Comparison of ENCODE assay signal across 8 cellular contexts in the genomic region with DNA sequence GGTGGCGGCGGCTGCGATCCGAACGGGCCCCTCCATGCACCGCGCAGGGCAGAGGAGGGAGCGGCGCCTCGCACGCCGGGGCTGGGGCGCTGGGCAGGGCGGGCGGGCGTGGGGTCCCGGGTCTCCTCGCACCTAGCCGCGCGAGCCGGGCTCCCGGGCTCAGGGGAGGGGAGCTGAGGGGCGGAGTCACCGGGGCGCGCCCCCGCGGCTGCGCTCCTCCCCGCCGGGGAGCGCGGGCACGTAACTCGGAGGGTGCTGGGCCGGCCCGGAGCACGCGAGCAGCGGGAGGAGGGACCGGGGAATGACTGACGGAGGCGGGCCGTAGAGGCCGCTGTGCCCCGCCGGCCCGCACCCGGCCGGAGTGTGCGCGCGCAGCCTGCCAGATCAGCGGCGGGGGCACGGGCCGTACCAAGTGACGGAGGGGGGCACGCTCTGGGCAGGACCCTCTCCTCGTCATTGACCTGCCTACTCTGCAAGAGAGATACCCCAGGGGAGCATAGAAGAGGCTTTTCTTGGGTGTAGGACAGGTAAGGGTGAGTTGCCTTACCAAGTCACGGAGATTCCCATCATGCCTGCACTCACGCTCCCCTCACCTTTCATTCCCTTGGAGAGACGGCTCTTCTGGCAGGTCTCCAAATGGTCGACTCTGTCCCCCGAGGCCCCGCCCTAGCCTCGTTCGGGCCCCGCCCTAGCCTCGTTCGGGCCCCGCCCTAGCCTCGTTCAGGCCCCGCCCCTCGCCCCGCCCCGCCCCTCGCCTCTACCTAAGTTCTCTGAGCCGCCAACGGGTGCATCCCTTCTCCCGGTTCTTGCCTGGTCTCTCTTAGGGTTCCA. TPM values are rescaled to one million over a fixed set of nuclear protein-coding genes. Genes with fewer than 3 reads are reported as not detected.
DNase-seq lines count a peak whose midpoint lies in the region; ATAC-seq, FAIRE-seq and TF ChIP-seq lines count a peak whose summit lies in the region.

A gene with protein sequence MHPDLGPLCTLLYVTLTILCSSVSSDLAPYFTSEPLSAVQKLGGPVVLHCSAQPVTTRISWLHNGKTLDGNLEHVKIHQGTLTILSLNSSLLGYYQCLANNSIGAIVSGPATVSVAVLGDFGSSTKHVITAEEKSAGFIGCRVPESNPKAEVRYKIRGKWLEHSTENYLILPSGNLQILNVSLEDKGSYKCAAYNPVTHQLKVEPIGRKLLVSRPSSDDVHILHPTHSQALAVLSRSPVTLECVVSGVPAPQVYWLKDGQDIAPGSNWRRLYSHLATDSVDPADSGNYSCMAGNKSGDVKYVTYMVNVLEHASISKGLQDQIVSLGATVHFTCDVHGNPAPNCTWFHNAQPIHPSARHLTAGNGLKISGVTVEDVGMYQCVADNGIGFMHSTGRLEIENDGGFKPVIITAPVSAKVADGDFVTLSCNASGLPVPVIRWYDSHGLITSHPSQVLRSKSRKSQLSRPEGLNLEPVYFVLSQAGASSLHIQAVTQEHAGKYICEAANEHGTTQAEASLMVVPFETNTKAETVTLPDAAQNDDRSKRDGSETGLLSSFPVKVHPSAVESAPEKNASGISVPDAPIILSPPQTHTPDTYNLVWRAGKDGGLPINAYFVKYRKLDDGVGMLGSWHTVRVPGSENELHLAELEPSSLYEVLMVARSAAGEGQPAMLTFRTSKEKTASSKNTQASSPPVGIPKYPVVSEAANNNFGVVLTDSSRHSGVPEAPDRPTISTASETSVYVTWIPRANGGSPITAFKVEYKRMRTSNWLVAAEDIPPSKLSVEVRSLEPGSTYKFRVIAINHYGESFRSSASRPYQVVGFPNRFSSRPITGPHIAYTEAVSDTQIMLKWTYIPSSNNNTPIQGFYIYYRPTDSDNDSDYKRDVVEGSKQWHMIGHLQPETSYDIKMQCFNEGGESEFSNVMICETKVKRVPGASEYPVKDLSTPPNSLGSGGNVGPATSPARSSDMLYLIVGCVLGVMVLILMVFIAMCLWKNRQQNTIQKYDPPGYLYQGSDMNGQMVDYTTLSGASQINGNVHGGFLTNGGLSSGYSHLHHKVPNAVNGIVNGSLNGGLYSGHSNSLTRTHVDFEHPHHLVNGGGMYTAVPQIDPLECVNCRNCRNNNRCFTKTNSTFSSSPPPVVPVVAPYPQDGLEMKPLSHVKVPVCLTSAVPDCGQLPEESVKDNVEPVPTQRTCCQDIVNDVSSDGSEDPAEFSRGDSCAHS (N-terminal part only) (minus strand): TSS at position 188 of the 831 bp plus-strand sequence. CDS start 39,390 bp downstream, outside the sequence.

- peak; percentile 75 to 94 for TF ChIP-seq EP300 in tibial nerve (IDR thresholded peaks at IDR 0.05)

- H3K4me1 ChIP-seq in adipocyte (ENCODE audit: control insufficient read depth, insufficient read depth, low read length) (peaks cover 34% of the 10 kb centered on the region), tibial nerve (peaks cover 0 to 46% (median 5%) of the 10 kb centered on the region in 4 donors)

- H3K4me3 ChIP-seq in adipocyte (ENCODE audit: low read length) = peak within 1 kb of the TSS; percentile 84
- H3K4me3 ChIP-seq in tibial nerve = peak within 1 kb of the TSS; percentile 44 to 90 (median 78)

- peak in 4 of 5 experiments; percentile 4 to 54 (median 42) for TF ChIP-seq CTCF in tibial nerve (IDR thresholded peaks at IDR 0.05)

- H3K36me3 ChIP-seq in adipocyte (ENCODE audit: control insufficient read depth, insufficient read depth, low read length, severe bottlenecking) = no peaks in the 10 kb centered on the region
- no peaks in the 10 kb centered on the region for H3K36me3 ChIP-seq in tibial nerve

- TF ChIP-seq POLR2A in GM12891 (IDR thresholded peaks at IDR 0.05; ENCODE audit: low read depth, low read length) (no peak), tibial nerve (IDR thresholded peaks at IDR 0.05) (peak; percentile 9 to 44)

- H3K9me3 ChIP-seq in adipocyte (ENCODE audit: control insufficient read depth, low read length) = no peaks in the 10 kb centered on the region
- H3K9me3 ChIP-seq in tibial nerve = no peaks in the 10 kb centered on the region

- peak within 1 kb of the TSS; percentile 94 for H3K9ac ChIP-seq in adipocyte (ENCODE audit: low read length)

- WGBS in tibial nerve, 2 donors = 0% methylated on average over 8 to 51 of the region's 82 CpGs

- DNase-seq in GM12891 (ENCODE audit: insufficient read length, low spot score) (peak; percentile 99), NCI-H1436 (lab: John Stamatoyannopoulos, UW) (peak; percentile 95), SW 1271 (lab: John Stamatoyannopoulos, UW) (peak; percentile 62 to 88), adipocyte (ENCODE audit: low read depth) (peak; percentile 98), cardiac septum (ENCODE audit: low spot score) (peak; percentile 92), pons (ENCODE audit: low spot score) (peak; percentile 86), tibial nerve (ENCODE audit: low spot score in 2 of 2) (peak; percentile 84 to 91)

- H3K27ac ChIP-seq in tibial nerve = peak within 1 kb of the TSS; percentile 65 to 91 (median 86)

- ATAC-seq in HG02852 (IDR thresholded peaks at IDR 0.05; ENCODE audit: unreplicated experiment) = peak; percentile 96

- intact Hi-C loops in cardiac septum (cut with DNase I) = loop anchor here (2.0 to 10.0 kb wide), 4 partner anchors 52 to 202 kb away; partner anchors contain the start of genes FOXRED1 and SRPRA

- peak; percentile 100 for FAIRE-seq in GM12891 (lab: Jason Lieb, UNC)

- H3K27me3 ChIP-seq in adipocyte (replicated peaks; ENCODE audit: control insufficient read depth, insufficient read depth, low read length) (no peaks in the 10 kb centered on the region), tibial nerve (no peaks in the 10 kb centered on the region)

TF ChIP-seq in GM12891, 5 proteins besides CTCF, POLR2A, EP300 and RAD21:
- TF ChIP-seq TAF1 (IDR thresholded peaks at IDR 0.05; ENCODE audit: low read depth, low read length) = no peak
- no peak for TF ChIP-seq POU2F2 (IDR thresholded peaks at IDR 0.05; ENCODE audit: low read depth, low read length)
- TF ChIP-seq POLR2AphosphoS5 (IDR thresholded peaks at IDR 0.05; ENCODE audit: low read depth, low read length) = no peak
- no peak for TF ChIP-seq PAX5 (IDR thresholded peaks at IDR 0.05; ENCODE audit: insufficient read depth, low read length, severe bottlenecking)
- TF ChIP-seq SPI1 (IDR thresholded peaks at IDR 0.05; ENCODE audit: low read depth, low read length) = no peak

RNA-seq across cellular contexts. Expression of the gene that starts here (rescaled TPM):
- polyA plus RNA-seq in GM12891 (2012; ENCODE audit: low read depth, missing spikeins) = 0.13 TPM
- 4.4 TPM for total RNA-seq in cardiac septum
- total RNA-seq in tibial nerve = 10 to 100 TPM; 14.4 to 25.9 (median 15.3) TPM

Comparison
In these comparisons a context has a peak if more than half of its experiments do, and no peak if none do; other contexts are left out.
1. Peak in every context shown above with its lines: DNase-seq, ATAC-seq, H3K4me3 ChIP-seq and H3K27ac ChIP-seq.